ENCODE assay signal across 1 cellular context in genomic region chr10:95295031-95295755, GRCh38.
TF ChIP-seq lines count a peak whose summit lies in the region.

No MANE protein-coding gene starts in this region.

TF ChIP-seq in GM12878, 131 proteins besides CTCF, POLR2A, EP300 and RAD21 (continued from another document):
- TF ChIP-seq, protein P1, sequence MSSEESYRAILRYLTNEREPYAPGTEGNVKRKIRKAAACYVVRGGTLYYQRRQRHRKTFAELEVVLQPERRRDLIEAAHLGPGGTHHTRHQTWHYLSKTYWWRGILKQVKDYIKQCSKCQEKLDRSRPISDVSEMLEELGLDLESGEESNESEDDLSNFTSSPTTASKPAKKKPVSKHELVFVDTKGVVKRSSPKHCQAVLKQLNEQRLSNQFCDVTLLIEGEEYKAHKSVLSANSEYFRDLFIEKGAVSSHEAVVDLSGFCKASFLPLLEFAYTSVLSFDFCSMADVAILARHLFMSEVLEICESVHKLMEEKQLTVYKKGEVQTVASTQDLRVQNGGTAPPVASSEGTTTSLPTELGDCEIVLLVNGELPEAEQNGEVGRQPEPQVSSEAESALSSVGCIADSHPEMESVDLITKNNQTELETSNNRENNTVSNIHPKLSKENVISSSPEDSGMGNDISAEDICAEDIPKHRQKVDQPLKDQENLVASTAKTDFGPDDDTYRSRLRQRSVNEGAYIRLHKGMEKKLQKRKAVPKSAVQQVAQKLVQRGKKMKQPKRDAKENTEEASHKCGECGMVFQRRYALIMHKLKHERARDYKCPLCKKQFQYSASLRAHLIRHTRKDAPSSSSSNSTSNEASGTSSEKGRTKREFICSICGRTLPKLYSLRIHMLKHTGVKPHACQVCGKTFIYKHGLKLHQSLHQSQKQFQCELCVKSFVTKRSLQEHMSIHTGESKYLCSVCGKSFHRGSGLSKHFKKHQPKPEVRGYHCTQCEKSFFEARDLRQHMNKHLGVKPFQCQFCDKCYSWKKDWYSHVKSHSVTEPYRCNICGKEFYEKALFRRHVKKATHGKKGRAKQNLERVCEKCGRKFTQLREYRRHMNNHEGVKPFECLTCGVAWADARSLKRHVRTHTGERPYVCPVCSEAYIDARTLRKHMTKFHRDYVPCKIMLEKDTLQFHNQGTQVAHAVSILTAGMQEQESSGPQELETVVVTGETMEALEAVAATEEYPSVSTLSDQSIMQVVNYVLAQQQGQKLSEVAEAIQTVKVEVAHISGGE (CRISPR knock-in tag; IDR thresholded peaks at IDR 0.05) = no peak
